22 cellular contexts compared by ENCODE assay signal in the genomic region with DNA sequence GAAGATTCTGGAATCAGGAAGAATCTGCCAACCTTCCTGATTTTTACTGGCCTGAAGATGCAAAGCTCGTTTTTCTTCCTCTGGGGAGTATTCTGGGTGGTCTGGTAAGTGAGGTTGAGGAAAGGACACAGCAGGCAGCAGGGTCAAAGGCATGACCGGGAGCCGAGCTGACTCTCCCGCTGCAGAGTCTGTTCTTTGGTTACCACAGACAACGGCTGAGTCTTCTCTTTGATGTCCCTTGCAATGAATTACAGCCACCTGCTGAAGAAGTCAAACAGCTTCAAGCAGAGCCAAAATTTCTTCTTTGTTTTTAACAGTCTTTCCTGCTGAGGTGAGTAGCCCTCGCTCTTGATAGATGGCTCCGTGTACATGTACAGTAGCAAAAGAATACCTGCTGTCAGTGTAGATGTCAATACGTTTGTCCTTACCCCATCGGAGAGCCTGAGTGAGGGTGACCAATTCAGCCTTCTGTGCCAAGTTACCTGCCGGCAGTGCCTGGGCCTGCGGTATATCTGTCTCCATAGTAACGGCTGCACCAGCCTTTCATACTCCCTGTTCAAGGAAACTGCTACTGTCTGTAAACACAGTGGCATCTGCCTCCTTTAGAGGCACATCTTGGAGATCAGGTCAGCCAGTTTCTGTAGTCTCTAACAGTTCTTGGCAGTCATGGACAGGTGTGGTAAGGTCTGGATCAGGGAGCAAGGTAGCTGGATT.
DNase-seq lines count a peak whose midpoint lies in the region; ATAC-seq, FAIRE-seq and TF ChIP-seq lines count a peak whose summit lies in the region.
"Had no signal": no experiment of that assay in that cellular context is flagged by ENCODE, and none has a peak within 500 bp of the region (broad histone marks: within the 10 kb centered on the region; RNA-seq: fewer than 3 reads in every experiment).

No MANE protein-coding gene starts in this region.

- FAIRE-seq in D721Med (lab: Jason Lieb, UNC), result no peak
- FAIRE-seq: GM12878, H54 had no signal

- H3K4me1 ChIP-seq in foreskin keratinocyte, result no peaks in the 10 kb centered on the region
- H3K4me1 ChIP-seq: body of pancreas had no signal

- no peaks in the 10 kb centered on the region for H3K27me3 ChIP-seq in foreskin keratinocyte
- H3K27me3 ChIP-seq: body of pancreas, dorsolateral prefrontal cortex had no signal

- peak; percentile 40 for DNase-seq in DMS153 treated with DMSO at 0.1 percent for 48 hours (lab: John Stamatoyannopoulos, UW; ENCODE audit: unreplicated experiment)
- peak; percentile 86 for DNase-seq in NCI-H1105 treated with DMSO at 0.1 percent for 48 hours (lab: John Stamatoyannopoulos, UW)
- DNase-seq in NCI-H510A treated with DMSO at 0.1 percent for 48 hours (lab: John Stamatoyannopoulos, UW), result peak; percentile 50
- no peak for DNase-seq in foreskin keratinocyte
- no peak for DNase-seq in D721Med (ENCODE audit: insufficient read length, low spot score)
- no peak for DNase-seq in amygdala (lab: John Stamatoyannopoulos, UW)
- no peak for DNase-seq in hippocampal formation (lab: John Stamatoyannopoulos, UW)
- DNase-seq: activated CD4-positive, alpha-beta T cell treated with anti-CD3 and anti-CD28 coated beads, Interleukin-2, amount 50 U/mL, for 4 hours; activated T-cell treated with anti-CD3 and anti-CD28 coated beads, Interleukin-2, amount 50 U/mL, for 1 hour; CD4-positive, CD25-positive, alpha-beta regulatory T cell; EL; left cardiac atrium; NCI-H446 treated with DMSO at 0.1 percent for 48 hours; PC-9; right cardiac atrium had no signal

- peak; percentile 18 for ATAC-seq in foreskin keratinocyte
- ATAC-seq in HG03045 (IDR thresholded peaks at IDR 0.05; ENCODE audit: unreplicated experiment), result no peak
- ATAC-seq: activated naive CD4-positive, alpha-beta T cell treated with anti-CD3 and anti-CD28 coated beads, Interleukin-2, amount 50 U/mL, for 72 hours; body of pancreas; GM12878; left cardiac atrium; right cardiac atrium; SK-N-SH treated with all-trans-retinoic acid at 6 μM for 48 hours had no signal

- H3K27ac ChIP-seq in foreskin keratinocyte, result no peak overlapping the region
- H3K27ac ChIP-seq: body of pancreas, dorsolateral prefrontal cortex, PC-9 had no signal

- TF ChIP-seq CTCF in foreskin keratinocyte (conservative IDR thresholded peaks at IDR 0.05), result no peak
- no peak for TF ChIP-seq CTCF in D721Med (IDR thresholded peaks at IDR 0.05; ENCODE audit: insufficient read depth, missing control alignments)

Comparison
In these comparisons a context has a peak if more than half of its experiments do, and no peak if none do; other contexts are left out.
1. DNase-seq: peak in DMS153 treated with DMSO at 0.1 percent for 48 hours (single experiment), NCI-H1105 treated with DMSO at 0.1 percent for 48 hours (single experiment) and NCI-H510A treated with DMSO at 0.1 percent for 48 hours (single experiment); none in foreskin keratinocyte (0 of 2), D721Med (single experiment), amygdala (0 of 56) and hippocampal formation (0 of 2).